In genomic region chr20:46939031-46939430, GRCh38 we compare ENCODE assay signal across 11 cellular contexts. TPM values are rescaled to one million over a fixed set of nuclear protein-coding genes. Genes with fewer than 3 reads are reported as not detected.
DNase-seq lines count a peak whose midpoint lies in the region; ATAC-seq, FAIRE-seq and TF ChIP-seq lines count a peak whose summit lies in the region.
"Had no signal": no experiment of that assay in that cellular context is flagged by ENCODE, and none has a peak within 500 bp of the region (broad histone marks: within the 10 kb centered on the region; RNA-seq: fewer than 3 reads in every experiment).

No MANE protein-coding gene starts in this region.

- DNase-seq in stimulated activated naive CD8-positive, alpha-beta T cell treated with anti-CD3 and anti-CD28 coated beads, Interleukin-15, amount 100 ng/mL, for 72 hours, result no peak
- DNase-seq in stimulated activated naive CD8-positive, alpha-beta T cell treated with anti-CD3 and anti-CD28 coated beads, Interleukin-15, Interleukin-2, amounts not matched to agents 100 U/mL and 50 U/mL, for 24 hours, result no peak
- DNase-seq in NT2/D1 (ENCODE audit: low read depth, low spot score) (peak; percentile 36), erythroblast (lab: John Stamatoyannopoulos, UW) (peak; percentile 50), urothelium cell line (ENCODE audit: low spot score) (peak; percentile 46), DMS153 treated with DMSO at 0.1 percent for 48 hours (lab: John Stamatoyannopoulos, UW; ENCODE audit: unreplicated experiment) (no peak), kidney (no peak)
- DNase-seq: activated gamma-delta T cell treated with Interleukin-2 at 50 U/mL for 16 hours; CD4-positive, alpha-beta memory T cell; NCI-H1694 treated with DMSO at 0.1 percent for 48 hours had no signal

- H3K27ac Mint-ChIP-seq in stimulated activated naive CD8-positive, alpha-beta T cell treated with anti-CD3 and anti-CD28 coated beads, Interleukin-15, amount 100 ng/mL, for 72 hours, result no peak overlapping the region

- no peak overlapping the region for H3K4me3 Mint-ChIP-seq in stimulated activated naive CD8-positive, alpha-beta T cell treated with anti-CD3 and anti-CD28 coated beads, Interleukin-15, amount 100 ng/mL, for 72 hours
- H3K4me3 Mint-ChIP-seq: CD4-positive, alpha-beta memory T cell had no signal

- H3K9me3 Mint-ChIP-seq in stimulated activated naive CD8-positive, alpha-beta T cell treated with anti-CD3 and anti-CD28 coated beads, Interleukin-15, amount 100 ng/mL, for 72 hours, result no peaks in the 10 kb centered on the region
- H3K9me3 Mint-ChIP-seq: CD4-positive, alpha-beta memory T cell had no signal

- no peak for TF ChIP-seq CTCF in kidney (IDR thresholded peaks at IDR 0.05; ENCODE audit: borderline replicate concordance, extremely low read depth, insufficient read depth)

- H3K36me3 ChIP-seq in NT2/D1 (ENCODE audit: insufficient read depth, insufficient read length, low read length), result no peaks in the 10 kb centered on the region
- H3K36me3 ChIP-seq in kidney (ENCODE audit: control insufficient read depth in 1 of 2, insufficient read depth in 2 of 2, low read length in 2 of 2), result no peaks in the 10 kb centered on the region

- peak; percentile 28 for ATAC-seq in stimulated activated naive CD8-positive, alpha-beta T cell treated with anti-CD3 and anti-CD28 coated beads, Interleukin-15, amount 100 ng/mL, for 72 hours
- no peak for ATAC-seq in stimulated activated naive CD8-positive, alpha-beta T cell treated with anti-CD3 and anti-CD28 coated beads, Interleukin-15, Interleukin-2, amounts not matched to agents 100 U/mL and 50 U/mL, for 24 hours
- no peak for ATAC-seq in GM19397 (IDR thresholded peaks at IDR 0.05; ENCODE audit: unreplicated experiment)

- no peak overlapping the region for H3K27ac ChIP-seq in kidney (ENCODE audit: low read depth in 2 of 2, low read length in 2 of 2)

- no peak for FAIRE-seq in urothelium cell line (lab: Jason Lieb, UNC)
- no peak for FAIRE-seq in kidney (lab: Jason Lieb, UNC)

- H3K27me3 Mint-ChIP-seq in stimulated activated naive CD8-positive, alpha-beta T cell treated with anti-CD3 and anti-CD28 coated beads, Interleukin-15, amount 100 ng/mL, for 72 hours, result peaks cover 8% of the 10 kb centered on the region

- H3K27me3 ChIP-seq in NT2/D1 (ENCODE audit: insufficient read depth, insufficient read length), result no peaks in the 10 kb centered on the region

- no peak overlapping the region for H3K4me3 ChIP-seq in NT2/D1 (ENCODE audit: insufficient read length, low read depth)
- no peak overlapping the region for H3K4me3 ChIP-seq in kidney (ENCODE audit: low read length in 2 of 2)

- H3K4me1 ChIP-seq in NT2/D1 (ENCODE audit: insufficient read depth, insufficient read length) (peaks cover 4% of the 10 kb centered on the region), kidney (ENCODE audit: control insufficient read depth in 1 of 2, insufficient read depth in 1 of 2, low read depth in 1 of 2, low read length in 2 of 2) (no peaks in the 10 kb centered on the region)

- H3K9me3 ChIP-seq in NT2/D1 (ENCODE audit: insufficient read depth, low read length) (no peaks in the 10 kb centered on the region; the same call in 1 of the 2 replicates), kidney (ENCODE audit: control insufficient read depth in 1 of 2, low read length in 2 of 2) (no peaks in the 10 kb centered on the region)

- no peaks in the 10 kb centered on the region for H3K4me1 Mint-ChIP-seq in stimulated activated naive CD8-positive, alpha-beta T cell treated with anti-CD3 and anti-CD28 coated beads, Interleukin-15, amount 100 ng/mL, for 72 hours
- H3K4me1 Mint-ChIP-seq: CD4-positive, alpha-beta memory T cell had no signal

- no peak overlapping the region for H3K9ac ChIP-seq in NT2/D1 (ENCODE audit: insufficient read length, low read depth)
- H3K9ac ChIP-seq in kidney (ENCODE audit: low read length in 2 of 2), result no peak overlapping the region

- intact Hi-C loops in kidney (cut with DNase I), result no loop called here

- no peak for TF ChIP-seq POLR2A in erythroblast (IDR thresholded peaks at IDR 0.05; ENCODE audit: low read length)

RNA-seq across cellular contexts. Expression of gene EYA2, which starts 44.4 kb away (rescaled TPM):
- 2.6 TPM for total RNA-seq in kidney
- 7.9 TPM for polyA plus RNA-seq in kidney (ENCODE audit: insufficient read depth, low read depth, low replicate concordance)
- total RNA-seq: CD4-positive, alpha-beta memory T cell had no signal
- polyA plus RNA-seq: CD4-positive, alpha-beta memory T cell had no signal

Comparison
In these comparisons a context has a peak if more than half of its experiments do, and no peak if none do; other contexts are left out.
1. DNase-seq: peak in NT2/D1 (single experiment), erythroblast (2 of 2) and urothelium cell line (single experiment); none in stimulated activated naive CD8-positive, alpha-beta T cell treated with anti-CD3 and anti-CD28 coated beads, Interleukin-15, amount 100 ng/mL, for 72 hours (0 of 2), stimulated activated naive CD8-positive, alpha-beta T cell treated with anti-CD3 and anti-CD28 coated beads, Interleukin-15, Interleukin-2, amounts not matched to agents 100 U/mL and 50 U/mL, for 24 hours (single experiment), DMS153 treated with DMSO at 0.1 percent for 48 hours (single experiment) and kidney (single experiment).